ENCODE assay signal across 10 cellular contexts in the genomic region with DNA sequence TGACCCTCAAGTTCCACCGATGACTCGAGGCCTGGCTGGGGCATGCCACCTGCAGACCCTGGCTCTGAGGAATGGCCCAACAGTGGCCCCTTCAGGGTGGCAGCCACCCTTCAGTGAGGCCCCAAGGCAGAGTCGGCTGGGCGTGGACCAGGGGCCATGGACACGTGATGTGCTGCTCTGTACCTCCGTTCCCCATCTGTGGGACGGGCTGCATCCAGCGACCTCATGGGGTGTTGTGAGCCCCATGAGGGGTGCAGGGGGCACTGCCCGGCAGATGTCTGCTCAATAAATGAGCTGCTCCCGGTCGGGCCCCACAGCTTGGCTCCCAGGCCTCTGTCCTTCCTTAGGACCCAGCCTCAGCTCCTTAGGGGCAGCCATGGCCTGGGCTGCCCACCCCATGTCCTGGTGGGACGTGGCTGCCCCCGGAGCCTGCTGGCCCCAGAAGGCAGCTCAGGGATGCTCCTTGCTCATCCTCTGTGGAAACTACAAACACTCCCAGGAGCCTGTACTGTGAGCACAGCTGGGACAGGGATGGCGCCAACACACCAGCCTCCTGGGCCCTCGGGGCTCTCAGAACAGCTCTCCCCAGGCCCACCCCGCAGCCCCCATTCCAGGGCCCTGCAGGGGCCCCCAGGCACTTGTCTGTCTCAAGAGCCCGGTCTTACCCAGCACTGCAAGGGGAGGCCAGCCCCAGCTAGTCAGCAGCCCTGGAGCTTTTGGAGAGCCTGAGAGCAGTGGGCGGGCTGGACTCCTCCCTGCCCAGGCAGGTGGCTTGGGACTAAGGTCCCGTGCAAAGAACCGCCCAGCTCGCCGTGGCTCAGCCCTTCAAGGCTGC. TPM values are rescaled to one million over a fixed set of nuclear protein-coding genes. Genes with fewer than 3 reads are reported as not detected.
DNase-seq lines count a peak whose midpoint lies in the region; ATAC-seq and TF ChIP-seq lines count a peak whose summit lies in the region.
"Had no signal": no experiment of that assay in that cellular context is flagged by ENCODE, and none has a peak within 500 bp of the region (broad histone marks: within the 10 kb centered on the region; RNA-seq: fewer than 3 reads in every experiment).

No MANE protein-coding gene starts in this region.

- H2AK5ac ChIP-seq in H9 (ENCODE audit: insufficient read length, low read length) = no peak overlapping the region
- H2AK5ac ChIP-seq in mesendoderm (ENCODE audit: low read length) = no peak overlapping the region

- no peaks in the 10 kb centered on the region for H3K79me1 ChIP-seq in H9 (ENCODE audit: insufficient read depth, low read depth, low read length, poor library complexity, severe bottlenecking)
- no peaks in the 10 kb centered on the region for H3K79me1 ChIP-seq in mesendoderm (ENCODE audit: low read length)

- H3K56ac ChIP-seq in H9 (ENCODE audit: insufficient read length, low read depth, low read length) (no peak overlapping the region), mesendoderm (ENCODE audit: low read length) (no peak overlapping the region)

- H2BK12ac ChIP-seq in H9 (ENCODE audit: insufficient read length, low read depth, low read length) = no peak overlapping the region

- H3K9ac ChIP-seq in H9 (ENCODE audit: extremely low read depth, insufficient read length, low read length) (no peak overlapping the region), mesendoderm (ENCODE audit: low read length) (no peak overlapping the region)

- no peak overlapping the region for H4K5ac ChIP-seq in H9 (ENCODE audit: insufficient read length, low read depth, low read length)
- H4K5ac ChIP-seq in mesendoderm (ENCODE audit: low read length) = no peak overlapping the region

- H4K91ac ChIP-seq in H9 (ENCODE audit: insufficient read length, low read depth, low read length) = no peak overlapping the region

- peaks cover 16% of the 10 kb centered on the region for H3K27me3 Mint-ChIP-seq in H9 (ENCODE audit: low read depth)
- no peaks in the 10 kb centered on the region for H3K27me3 Mint-ChIP-seq in activated CD8-positive, alpha-beta T cell treated with anti-CD3 and anti-CD28 coated beads for 36 hours
- H3K27me3 Mint-ChIP-seq: CD8-positive, alpha-beta memory T cell had no signal

- CTCF ChIA-PET in activated CD8-positive, alpha-beta T cell treated with anti-CD3 and anti-CD28 coated beads for 36 hours (lab: Charles Lee) = no interaction called here

- no peak for TF ChIP-seq CTCF in H9 (conservative IDR thresholded peaks at IDR 0.05)
- TF ChIP-seq CTCF in activated CD8-positive, alpha-beta T cell treated with anti-CD3 and anti-CD28 coated beads for 36 hours (IDR thresholded peaks at IDR 0.05) = no peak

- no peak overlapping the region for H3K4me3 Mint-ChIP-seq in H9
- H3K4me3 Mint-ChIP-seq in activated CD8-positive, alpha-beta T cell treated with anti-CD3 and anti-CD28 coated beads for 36 hours = no peak overlapping the region
- H3K4me3 Mint-ChIP-seq: CD8-positive, alpha-beta memory T cell had no signal

- no peaks in the 10 kb centered on the region for H3K9me3 ChIP-seq in H9 (ENCODE audit: control insufficient read depth, low read depth, low read length)

- H2BK15ac ChIP-seq in H9 (ENCODE audit: low read depth, low read length) (no peak overlapping the region), mesendoderm (replicated peaks; ENCODE audit: low read depth) (no peak overlapping the region)

- no peak overlapping the region for H3K4me2 ChIP-seq in H9 (ENCODE audit: insufficient read depth, insufficient read length, low read length)
- no peak overlapping the region for H3K4me2 ChIP-seq in mesendoderm (ENCODE audit: low read length)

- H3K23ac ChIP-seq in H9 (ENCODE audit: insufficient read length, low read depth, low read length) (no peak overlapping the region), mesendoderm (ENCODE audit: low read length) (no peak overlapping the region)

- no peaks in the 10 kb centered on the region for H3K36me3 ChIP-seq in mesendoderm (ENCODE audit: control insufficient read depth, insufficient read depth, low read length)

- H2AFZ ChIP-seq in H9 (ENCODE audit: low read length) = no peak overlapping the region

- H3K4me1 ChIP-seq in H9 (ENCODE audit: insufficient read depth, low read length) = no peaks in the 10 kb centered on the region
- H3K4me1 ChIP-seq in mesendoderm (ENCODE audit: control insufficient read depth, low read depth, low read length) = no peaks in the 10 kb centered on the region

- H3K4ac ChIP-seq in H9 (ENCODE audit: low read depth, low read length) (no peak overlapping the region), mesendoderm (ENCODE audit: low read depth, low read length) (no peak overlapping the region)

- DNase-seq in H9 = peak; percentile 54
- no peak for DNase-seq in activated CD8-positive, alpha-beta T cell treated with anti-CD3 and anti-CD28 coated beads for 36 hours
- peak; percentile 36 for DNase-seq in mesendoderm
- DNase-seq in head of caudate nucleus = no peak
- DNase-seq: CD8-positive, alpha-beta memory T cell; NCI-H226; T1000 had no signal

- no peak overlapping the region for H2BK5ac ChIP-seq in H9 (ENCODE audit: insufficient read length, low read length)
- H2BK5ac ChIP-seq in mesendoderm (ENCODE audit: low read length) = no peak overlapping the region

- H3K4me3 ChIP-seq in mesendoderm (ENCODE audit: low read length) = no peak overlapping the region

- H3T11ph ChIP-seq in H9 (ENCODE audit: low read length) = no peak overlapping the region

- peaks cover 13% of the 10 kb centered on the region for H3K23me2 ChIP-seq in H9 (ENCODE audit: insufficient read length, low read depth, low read length, poor library complexity, severe bottlenecking)

- peaks cover 2% of the 10 kb centered on the region; the same call in 1 of the 2 replicates for H3K27me3 ChIP-seq in H9 (ENCODE audit: insufficient read depth, low read length)
- peaks cover 3% of the 10 kb centered on the region for H3K27me3 ChIP-seq in mesendoderm (ENCODE audit: insufficient read depth, low read length, poor library complexity)

- H3K79me2 ChIP-seq in H9 (ENCODE audit: insufficient read depth, low read length) (no peaks in the 10 kb centered on the region), mesendoderm (ENCODE audit: control insufficient read depth, insufficient read depth, low read length) (no peaks in the 10 kb centered on the region)

- intact Hi-C loops in activated CD8-positive, alpha-beta T cell treated with anti-CD3 and anti-CD28 coated beads for 36 hours (cut with micrococcal nuclease) = no loop called here
- intact Hi-C loops in head of caudate nucleus (cut with DNase I) = no loop called here

- POLR2A ChIA-PET in activated CD8-positive, alpha-beta T cell treated with anti-CD3 and anti-CD28 coated beads for 36 hours (lab: Charles Lee) = interaction anchor here (0.9 to 1.4 kb wide), 6 partner anchors 12 to 84 kb away, joined by 3 to 4 read pairs (median 4); a partner anchor contains a TSS

- no peak overlapping the region; a peak in 1 of 7 replicates for H3K27ac Mint-ChIP-seq in H9
- no peak overlapping the region for H3K27ac Mint-ChIP-seq in activated CD8-positive, alpha-beta T cell treated with anti-CD3 and anti-CD28 coated beads for 36 hours
- H3K27ac Mint-ChIP-seq: activated naive CD4-positive, alpha-beta T cell treated with anti-CD3 and anti-CD28 coated beads, Interleukin-2, amount 50 U/mL, for 72 hours; CD8-positive, alpha-beta memory T cell had no signal

- peaks cover 0 to 3% of the 10 kb centered on the region in 2 experiments; a peak in 1 of 4 replicates for H3K4me1 Mint-ChIP-seq in H9
- H3K4me1 Mint-ChIP-seq in activated CD8-positive, alpha-beta T cell treated with anti-CD3 and anti-CD28 coated beads for 36 hours (ENCODE audit: low read depth) = peaks cover 2% of the 10 kb centered on the region

- no peak overlapping the region for H3K18ac ChIP-seq in H9 (ENCODE audit: insufficient read length, low read depth, low read length)
- H3K18ac ChIP-seq in mesendoderm (ENCODE audit: low read length) = no peak overlapping the region

- H3K9me3 Mint-ChIP-seq in H9 = no peaks in the 10 kb centered on the region; a peak in 1 of 5 replicates
- H3K9me3 Mint-ChIP-seq in activated CD8-positive, alpha-beta T cell treated with anti-CD3 and anti-CD28 coated beads for 36 hours = no peaks in the 10 kb centered on the region
- H3K9me3 Mint-ChIP-seq: activated naive CD4-positive, alpha-beta T cell treated with anti-CD3 and anti-CD28 coated beads, Interleukin-2, amount 50 U/mL, for 72 hours; CD8-positive, alpha-beta memory T cell had no signal

- no peak overlapping the region for H3K27ac ChIP-seq in H9 (ENCODE audit: insufficient read length, low read depth, low read length)
- no peak overlapping the region for H3K27ac ChIP-seq in mesendoderm (ENCODE audit: low read depth, low read length)

- no peak overlapping the region for H2BK120ac ChIP-seq in H9 (ENCODE audit: low read depth, low read length, poor library complexity, severe bottlenecking)
- H2BK120ac ChIP-seq in mesendoderm (ENCODE audit: low read depth, low read length) = no peak overlapping the region

- ATAC-seq in activated CD8-positive, alpha-beta T cell treated with anti-CD3 and anti-CD28 coated beads for 36 hours = peak; percentile 17
- ATAC-seq in GM21360 (IDR thresholded peaks at IDR 0.05; ENCODE audit: unreplicated experiment) = no peak
- ATAC-seq: activated naive CD4-positive, alpha-beta T cell treated with anti-CD3 and anti-CD28 coated beads, Interleukin-2, amount 50 U/mL, for 72 hours; sciatic nerve had no signal

- H3K14ac ChIP-seq in H9 (ENCODE audit: insufficient read depth, low read length) = no peak overlapping the region

- H4K20me1 ChIP-seq in H9 (ENCODE audit: control insufficient read depth, insufficient read depth, insufficient read length) = no peaks in the 10 kb centered on the region

- no peak overlapping the region for H2BK20ac ChIP-seq in H9 (ENCODE audit: low read depth, low read length, poor library complexity, severe bottlenecking)

- H4K8ac ChIP-seq in H9 (replicated peaks; ENCODE audit: insufficient read length, low read depth, low read length) = no peak overlapping the region
- no peak overlapping the region for H4K8ac ChIP-seq in mesendoderm (ENCODE audit: low read depth, low read length)

- no CpG with 5 or more reads among the region's 22 CpGs for WGBS in H9 (ENCODE audit: extremely low coverage, insufficient read length, low lambda C conversion rate)
- no CpG with 5 or more reads among the region's 22 CpGs for WGBS in mesendoderm (ENCODE audit: extremely low coverage, insufficient coverage, low lambda C conversion rate)

- H3K36me3 Mint-ChIP-seq in H9 (ENCODE audit: insufficient read depth in 1 of 3, low read depth in 3 of 3) = peaks cover 6 to 39% (median 16%) of the 10 kb centered on the region in 3 experiments; a peak in 6 of 7 replicates
- peaks cover 17% of the 10 kb centered on the region for H3K36me3 Mint-ChIP-seq in activated CD8-positive, alpha-beta T cell treated with anti-CD3 and anti-CD28 coated beads for 36 hours (ENCODE audit: low read depth)

RNA-seq across cellular contexts. Expression of a gene that starts 2.4 kb away (rescaled TPM):
- total RNA-seq in H9 (2021) = 2.5 TPM in 2 replicates
- total RNA-seq in activated CD8-positive, alpha-beta T cell treated with anti-CD3 and anti-CD28 coated beads for 36 hours = under 1 TPM; 0.32 to 0.51 TPM
- 0.13 TPM for polyA plus RNA-seq in mesendoderm (2013, experiment 1 of 2)
- polyA plus RNA-seq in mesendoderm (2013, experiment 2 of 2) = 0.06 TPM
- polyA plus RNA-seq: CD8-positive, alpha-beta memory T cell had no signal

RNA-seq across cellular contexts. Expression of a gene that starts 12.8 kb away (rescaled TPM):
- total RNA-seq in H9 (2021) = 90.0 and 95.4 TPM in 2 replicates
- total RNA-seq in activated CD8-positive, alpha-beta T cell treated with anti-CD3 and anti-CD28 coated beads for 36 hours = 10 to 100 TPM; 37.4 to 40.5 TPM
- polyA plus RNA-seq in mesendoderm (2013, experiment 1 of 2) = 32.2 TPM
- polyA plus RNA-seq in mesendoderm (2013, experiment 2 of 2) = 31.2 TPM

RNA-seq across cellular contexts. Expression of a gene that starts 15.2 kb away (rescaled TPM):
- 35.9 and 37.6 TPM in 2 replicates for total RNA-seq in H9 (2021)
- 10 to 100 TPM; 19.4 to 21.1 TPM for total RNA-seq in activated CD8-positive, alpha-beta T cell treated with anti-CD3 and anti-CD28 coated beads for 36 hours
- 11.7 TPM for polyA plus RNA-seq in mesendoderm (2013, experiment 1 of 2)
- 12.2 TPM for polyA plus RNA-seq in mesendoderm (2013, experiment 2 of 2)

RNA-seq across cellular contexts. Expression of a gene that starts 24.0 kb away (rescaled TPM):
- total RNA-seq in H9 (2021) = 37.4 and 38.3 TPM in 2 replicates
- 10 to 100 TPM; 19.8 to 20.1 TPM for total RNA-seq in activated CD8-positive, alpha-beta T cell treated with anti-CD3 and anti-CD28 coated beads for 36 hours
- polyA plus RNA-seq in mesendoderm (2013, experiment 1 of 2) = 32.9 TPM
- 32.1 TPM for polyA plus RNA-seq in mesendoderm (2013, experiment 2 of 2)

RNA-seq across cellular contexts. Expression of a gene that starts 27.9 kb away (rescaled TPM):
- total RNA-seq in H9 (2021) = 10.8 and 11.9 TPM in 2 replicates
- 1 to 10 TPM; 6.6 to 6.9 TPM for total RNA-seq in activated CD8-positive, alpha-beta T cell treated with anti-CD3 and anti-CD28 coated beads for 36 hours
- polyA plus RNA-seq in mesendoderm (2013, experiment 1 of 2) = 1.5 TPM
- polyA plus RNA-seq in mesendoderm (2013, experiment 2 of 2) = 1.9 TPM

Comparison
In these comparisons a context has a peak if more than half of its experiments do, and no peak if none do; other contexts are left out.
1. DNase-seq: peak in H9 (single experiment) and mesendoderm (single experiment); none in activated CD8-positive, alpha-beta T cell treated with anti-CD3 and anti-CD28 coated beads for 36 hours (single experiment) and head of caudate nucleus (0 of 42).